In genomic region chr5:98836175-98836574, GRCh38 we compare ENCODE assay signal across 21 cellular contexts.
DNase-seq lines count a peak whose midpoint lies in the region; ATAC-seq, FAIRE-seq and TF ChIP-seq lines count a peak whose summit lies in the region.
"Had no signal": no experiment of that assay in that cellular context is flagged by ENCODE, and none has a peak within 500 bp of the region (broad histone marks: within the 10 kb centered on the region; RNA-seq: fewer than 3 reads in every experiment).

No MANE protein-coding gene starts in this region.

- TF ChIP-seq CTCF in bronchial epithelial cell (IDR thresholded peaks at IDR 0.05; ENCODE audit: insufficient read depth, low read length, severe bottlenecking): no peak

- in situ Hi-C loops in GM23248 (cut with MboI): no loop called here

- H4K20me1 ChIP-seq in GM23248 (ENCODE audit: insufficient read depth): no peaks in the 10 kb centered on the region

- H3K9me3 ChIP-seq in GM23248 (ENCODE audit: low read depth): no peaks in the 10 kb centered on the region

- DNase-seq in NCI-H146 (lab: John Stamatoyannopoulos, UW) (peak; percentile 7), NCI-H146 treated with DMSO at 0.1 percent for 48 hours (lab: John Stamatoyannopoulos, UW; ENCODE audit: unreplicated experiment) (no peak), GM23248 (peak; percentile 28), bronchial epithelial cell (ENCODE audit: low read depth) (no peak), left colon (no peak), NCI-H1105 (lab: John Stamatoyannopoulos, UW) (no peak), left lobe of liver (ENCODE audit: low spot score) (no peak)
- DNase-seq in stimulated activated CD4-positive, alpha-beta T cell treated with anti-CD3 and anti-CD28 coated beads, Interleukin-15, amount 100 ng/mL, for 24 hours: no peak
- DNase-seq: COR-L47, DMS 273 treated with DMSO at 0.1 percent for 48 hours, GDM1, GOT3, Karpas-422, MM.1S, NCI-H1092, NCI-H1694, NCI-H345, SHP77 had no signal

- no peaks in the 10 kb centered on the region for H3K79me2 ChIP-seq in GM23248 (ENCODE audit: insufficient read depth)

- peak; percentile 70 for FAIRE-seq in bronchial epithelial cell (lab: Jason Lieb, UNC)

- peak; percentile 72 for ATAC-seq in left colon
- ATAC-seq in left lobe of liver: no peak
- ATAC-seq: HCT116 had no signal

- no peak overlapping the region for H3K4me2 ChIP-seq in GM23248 (ENCODE audit: unreplicated experiment)

- H3K9ac ChIP-seq in GM23248: no peak overlapping the region

- no peaks in the 10 kb centered on the region for H3K36me3 ChIP-seq in GM23248 (ENCODE audit: low read depth)
- no peaks in the 10 kb centered on the region for H3K36me3 ChIP-seq in bronchial epithelial cell (ENCODE audit: control insufficient read depth, insufficient read depth, low read length)

- intact Hi-C loops in left colon (cut with DNase I, micrococcal nuclease): no loop called here

- H3K4me3 ChIP-seq in GM23248: no peak overlapping the region
- H3K4me3 ChIP-seq in bronchial epithelial cell (ENCODE audit: low read depth, low read length): no peak overlapping the region
- H3K4me3 ChIP-seq: SK-N-MC had no signal

- no peaks in the 10 kb centered on the region for H3K27me3 ChIP-seq in GM23248 (replicated peaks; ENCODE audit: insufficient read depth)
- no peaks in the 10 kb centered on the region for H3K27me3 ChIP-seq in bronchial epithelial cell (ENCODE audit: control insufficient read depth, insufficient read depth, low read length)

- H3K4me1 ChIP-seq in GM23248 (ENCODE audit: insufficient read depth): no peaks in the 10 kb centered on the region

- H3F3A ChIP-seq in GM23248 (ENCODE audit: insufficient read depth): no peaks in the 10 kb centered on the region

- WGBS in GM23248 (ENCODE audit: low coverage in 1 of 2, low lambda C conversion rate in 2 of 2, missing lambda C conversion rate in 2 of 2), 2 experiments: 49 to 52% methylated on average over 5 of the region's 5 CpGs

- H3K9me2 ChIP-seq in GM23248 (ENCODE audit: insufficient read depth): no peaks in the 10 kb centered on the region

- H3K27ac ChIP-seq in GM23248: no peak overlapping the region
- H3K27ac ChIP-seq: 22Rv1, SK-N-MC had no signal

- H2AFZ ChIP-seq in GM23248: no peak overlapping the region

Comparison
In these comparisons a context has a peak if more than half of its experiments do, and no peak if none do; other contexts are left out.
1. DNase-seq: peak in NCI-H146 (single experiment) and GM23248 (single experiment); none in NCI-H146 treated with DMSO at 0.1 percent for 48 hours (single experiment), bronchial epithelial cell (single experiment), left colon (0 of 2), NCI-H1105 (single experiment), stimulated activated CD4-positive, alpha-beta T cell treated with anti-CD3 and anti-CD28 coated beads, Interleukin-15, amount 100 ng/mL, for 24 hours (single experiment) and left lobe of liver (single experiment).